Comparison of ENCODE assay signal across 9 cellular contexts in genomic region chr10:30687698-30688213, GRCh38. TPM values are rescaled to one million over a fixed set of nuclear protein-coding genes. Genes with fewer than 3 reads are reported as not detected.
A peak's percentile ranks its signal among the peaks of the same experiment; 100 is the strongest.
DNase-seq lines count a peak whose midpoint lies in the region; FAIRE-seq and TF ChIP-seq lines count a peak whose summit lies in the region.
"Had no signal": no experiment of that assay in that cellular context is flagged by ENCODE, and none has a peak within 500 bp of the region (broad histone marks: within the 10 kb centered on the region; RNA-seq: fewer than 3 reads in every experiment).

No MANE protein-coding gene starts in this region.

- DNase-seq in GM18507 (ENCODE audit: extremely low spot score, insufficient read length, low read depth): peak; percentile 36
- DNase-seq in RKO (ENCODE audit: low spot score): peak; percentile 78
- peak; percentile 63 for DNase-seq in activated T-helper 1 cell treated with anti-CD3 and anti-CD28 coated beads, Interleukin-12 subunit alpha, Interleukin-12 subunit beta, Interleukin-2, Interleukin-4 antibody, amounts not matched to agents 30 ng/mL and 10 ng/mL and 1 ng/mL, durations not matched to agents 14 hours and 24 hours and 36 hours (ENCODE audit: low spot score)
- DNase-seq in fibroblast of peridontal ligament (ENCODE audit: extremely low read depth): peak; percentile 79
- peak; percentile 87 for DNase-seq in neural progenitor cell (ENCODE audit: low spot score)
- peak; percentile 67 for DNase-seq in stomach

- H3K4me1 Mint-ChIP-seq in activated T-helper 1 cell treated with anti-CD3 and anti-CD28 coated beads, Interleukin-12 subunit alpha, Interleukin-12 subunit beta, Interleukin-2, Interleukin-4 antibody, amounts not matched to agents 30 ng/mL and 10 ng/mL and 1 ng/mL, durations not matched to agents 14 hours and 24 hours and 36 hours (ENCODE audit: low read depth): peaks cover 44% of the 10 kb centered on the region
- H3K4me1 Mint-ChIP-seq in neural progenitor cell: peaks cover 7% of the 10 kb centered on the region

- H3K36me3 Mint-ChIP-seq in activated T-helper 1 cell treated with anti-CD3 and anti-CD28 coated beads, Interleukin-12 subunit alpha, Interleukin-12 subunit beta, Interleukin-2, Interleukin-4 antibody, amounts not matched to agents 30 ng/mL and 10 ng/mL and 1 ng/mL, durations not matched to agents 14 hours and 24 hours and 36 hours (ENCODE audit: low read depth): peaks cover 2% of the 10 kb centered on the region
- no peaks in the 10 kb centered on the region for H3K36me3 Mint-ChIP-seq in neural progenitor cell

- TF ChIP-seq RAD21 in Ishikawa (IDR thresholded peaks at IDR 0.05; ENCODE audit: low read depth): peak; percentile 79

- no peaks in the 10 kb centered on the region for H4K20me1 ChIP-seq in neural progenitor cell (ENCODE audit: low read depth)

- no peaks in the 10 kb centered on the region for H3K27me3 ChIP-seq in neural progenitor cell
- peaks cover 0 to 18% (median 0%) of the 10 kb centered on the region in 3 donors for H3K27me3 ChIP-seq in stomach

- H3K9ac ChIP-seq in neural progenitor cell: no peak overlapping the region

- no peak for TF ChIP-seq EP300 in Ishikawa (IDR thresholded peaks at IDR 0.05; ENCODE audit: borderline replicate concordance)
- no peak for TF ChIP-seq EP300 in stomach (IDR thresholded peaks at IDR 0.05)

- H3K9me3 Mint-ChIP-seq in activated T-helper 1 cell treated with anti-CD3 and anti-CD28 coated beads, Interleukin-12 subunit alpha, Interleukin-12 subunit beta, Interleukin-2, Interleukin-4 antibody, amounts not matched to agents 30 ng/mL and 10 ng/mL and 1 ng/mL, durations not matched to agents 14 hours and 24 hours and 36 hours: no peaks in the 10 kb centered on the region
- H3K9me3 Mint-ChIP-seq in neural progenitor cell: no peaks in the 10 kb centered on the region

- intact Hi-C loops in activated T-helper 1 cell treated with anti-CD3 and anti-CD28 coated beads, Interleukin-12 subunit alpha, Interleukin-12 subunit beta, Interleukin-2, Interleukin-4 antibody, amounts not matched to agents 30 ng/mL and 10 ng/mL and 1 ng/mL, durations not matched to agents 14 hours and 24 hours and 36 hours (cut with micrococcal nuclease): loop anchor here (1.0 to 5.0 kb wide), 4 partner anchors 8 to 95 kb away; no protein-coding TSS in a partner anchor
- intact Hi-C loops in stomach (cut with DNase I; ENCODE audit: low total_unique reads): no loop called here

- H3K4me3 ChIP-seq in neural progenitor cell (no peak overlapping the region), stomach (no peak overlapping the region)

- H3K27me3 Mint-ChIP-seq in activated T-helper 1 cell treated with anti-CD3 and anti-CD28 coated beads, Interleukin-12 subunit alpha, Interleukin-12 subunit beta, Interleukin-2, Interleukin-4 antibody, amounts not matched to agents 30 ng/mL and 10 ng/mL and 1 ng/mL, durations not matched to agents 14 hours and 24 hours and 36 hours (ENCODE audit: insufficient read depth): peaks cover 5% of the 10 kb centered on the region
- peaks cover 2% of the 10 kb centered on the region for H3K27me3 Mint-ChIP-seq in neural progenitor cell (ENCODE audit: insufficient read depth, low read depth)

- 1 to 7% (median 4%) methylated on average over 7 of the region's 7 CpGs for WGBS in stomach, 5 donors

- no peak overlapping the region for H3K4me3 Mint-ChIP-seq in activated T-helper 1 cell treated with anti-CD3 and anti-CD28 coated beads, Interleukin-12 subunit alpha, Interleukin-12 subunit beta, Interleukin-2, Interleukin-4 antibody, amounts not matched to agents 30 ng/mL and 10 ng/mL and 1 ng/mL, durations not matched to agents 14 hours and 24 hours and 36 hours
- H3K4me3 Mint-ChIP-seq in neural progenitor cell: no peak overlapping the region

- H3K79me2 ChIP-seq in neural progenitor cell (ENCODE audit: low read depth): no peaks in the 10 kb centered on the region

- TF ChIP-seq POLR2A in stomach (IDR thresholded peaks at IDR 0.05): no peak

- TF ChIP-seq CTCF in 22Rv1 (IDR thresholded peaks at IDR 0.05): peak; percentile 94
- TF ChIP-seq CTCF in neural progenitor cell (IDR thresholded peaks at IDR 0.05): peak; percentile 89
- peak in 5 of 7 experiments; percentile 37 to 85 (median 75) for TF ChIP-seq CTCF in stomach (IDR thresholded peaks at IDR 0.05)

- no peak overlapping the region for H2AFZ ChIP-seq in neural progenitor cell (replicated peaks)

- H3K27ac ChIP-seq in 22Rv1 (no peak overlapping the region), neural progenitor cell (no peak overlapping the region), stomach (no peak overlapping the region)

- peak; percentile 72 for FAIRE-seq in GM18507 (lab: Jason Lieb, UNC)

- no peak overlapping the region for H3K27ac Mint-ChIP-seq in activated T-helper 1 cell treated with anti-CD3 and anti-CD28 coated beads, Interleukin-12 subunit alpha, Interleukin-12 subunit beta, Interleukin-2, Interleukin-4 antibody, amounts not matched to agents 30 ng/mL and 10 ng/mL and 1 ng/mL, durations not matched to agents 14 hours and 24 hours and 36 hours
- H3K27ac Mint-ChIP-seq in neural progenitor cell: no peak overlapping the region

- H3F3A ChIP-seq in neural progenitor cell (ENCODE audit: low read depth): no peaks in the 10 kb centered on the region

- H3K9me3 ChIP-seq in neural progenitor cell (ENCODE audit: low read depth) (no peaks in the 10 kb centered on the region), stomach (no peaks in the 10 kb centered on the region)

- H3K4me1 ChIP-seq in neural progenitor cell (no peaks in the 10 kb centered on the region), stomach (peaks cover 0 to 7% (median 0%) of the 10 kb centered on the region in 4 donors)

- no peak overlapping the region for H3K4me2 ChIP-seq in neural progenitor cell

- H3K36me3 ChIP-seq in neural progenitor cell (no peaks in the 10 kb centered on the region), stomach (no peaks in the 10 kb centered on the region)

TF ChIP-seq in Ishikawa, 13 proteins besides CTCF, POLR2A, EP300 and RAD21:
- TF ChIP-seq YY1 (IDR thresholded peaks at IDR 0.05; ENCODE audit: low read depth): no peak
- TF ChIP-seq TEAD4 (IDR thresholded peaks at IDR 0.05): no peak
- TF ChIP-seq TCF12 (IDR thresholded peaks at IDR 0.05; ENCODE audit: low read depth): no peak
- TF ChIP-seq NFIC (IDR thresholded peaks at IDR 0.05): no peak
- TF ChIP-seq EGR1 (IDR thresholded peaks at IDR 0.05): no peak
- TF ChIP-seq, protein P1, sequence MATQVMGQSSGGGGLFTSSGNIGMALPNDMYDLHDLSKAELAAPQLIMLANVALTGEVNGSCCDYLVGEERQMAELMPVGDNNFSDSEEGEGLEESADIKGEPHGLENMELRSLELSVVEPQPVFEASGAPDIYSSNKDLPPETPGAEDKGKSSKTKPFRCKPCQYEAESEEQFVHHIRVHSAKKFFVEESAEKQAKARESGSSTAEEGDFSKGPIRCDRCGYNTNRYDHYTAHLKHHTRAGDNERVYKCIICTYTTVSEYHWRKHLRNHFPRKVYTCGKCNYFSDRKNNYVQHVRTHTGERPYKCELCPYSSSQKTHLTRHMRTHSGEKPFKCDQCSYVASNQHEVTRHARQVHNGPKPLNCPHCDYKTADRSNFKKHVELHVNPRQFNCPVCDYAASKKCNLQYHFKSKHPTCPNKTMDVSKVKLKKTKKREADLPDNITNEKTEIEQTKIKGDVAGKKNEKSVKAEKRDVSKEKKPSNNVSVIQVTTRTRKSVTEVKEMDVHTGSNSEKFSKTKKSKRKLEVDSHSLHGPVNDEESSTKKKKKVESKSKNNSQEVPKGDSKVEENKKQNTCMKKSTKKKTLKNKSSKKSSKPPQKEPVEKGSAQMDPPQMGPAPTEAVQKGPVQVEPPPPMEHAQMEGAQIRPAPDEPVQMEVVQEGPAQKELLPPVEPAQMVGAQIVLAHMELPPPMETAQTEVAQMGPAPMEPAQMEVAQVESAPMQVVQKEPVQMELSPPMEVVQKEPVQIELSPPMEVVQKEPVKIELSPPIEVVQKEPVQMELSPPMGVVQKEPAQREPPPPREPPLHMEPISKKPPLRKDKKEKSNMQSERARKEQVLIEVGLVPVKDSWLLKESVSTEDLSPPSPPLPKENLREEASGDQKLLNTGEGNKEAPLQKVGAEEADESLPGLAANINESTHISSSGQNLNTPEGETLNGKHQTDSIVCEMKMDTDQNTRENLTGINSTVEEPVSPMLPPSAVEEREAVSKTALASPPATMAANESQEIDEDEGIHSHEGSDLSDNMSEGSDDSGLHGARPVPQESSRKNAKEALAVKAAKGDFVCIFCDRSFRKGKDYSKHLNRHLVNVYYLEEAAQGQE (IDR thresholded peaks at IDR 0.05; ENCODE audit: low read depth): no peak
- no peak for TF ChIP-seq ZBTB7A (IDR thresholded peaks at IDR 0.05; ENCODE audit: low read depth)
- TF ChIP-seq, protein P2, sequence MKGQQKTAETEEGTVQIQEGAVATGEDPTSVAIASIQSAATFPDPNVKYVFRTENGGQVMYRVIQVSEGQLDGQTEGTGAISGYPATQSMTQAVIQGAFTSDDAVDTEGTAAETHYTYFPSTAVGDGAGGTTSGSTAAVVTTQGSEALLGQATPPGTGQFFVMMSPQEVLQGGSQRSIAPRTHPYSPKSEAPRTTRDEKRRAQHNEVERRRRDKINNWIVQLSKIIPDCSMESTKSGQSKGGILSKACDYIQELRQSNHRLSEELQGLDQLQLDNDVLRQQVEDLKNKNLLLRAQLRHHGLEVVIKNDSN (IDR thresholded peaks at IDR 0.05): no peak
- TF ChIP-seq CREB1 (IDR thresholded peaks at IDR 0.05; ENCODE audit: low read depth): no peak
- TF ChIP-seq TAF1 (IDR thresholded peaks at IDR 0.05; ENCODE audit: low read depth): no peak

RNA-seq across cellular contexts. Expression of gene LYZL2, which starts 58.2 kb away (rescaled TPM):
- total RNA-seq in activated T-helper 1 cell treated with anti-CD3 and anti-CD28 coated beads, Interleukin-12 subunit alpha, Interleukin-12 subunit beta, Interleukin-2, Interleukin-4 antibody, amounts not matched to agents 30 ng/mL and 10 ng/mL and 1 ng/mL, durations not matched to agents 14 hours and 24 hours and 36 hours: not detected in 2 replicates
- total RNA-seq in neural progenitor cell (ENCODE audit: low replicate concordance) (not detected in 2 replicates), stomach (not detected)
- not detected for polyA plus RNA-seq in stomach
- polyA plus RNA-seq: thymus had no signal

Comparison
In these comparisons a context has a peak if more than half of its experiments do, and no peak if none do; other contexts are left out.
1. DNase-seq: peak in every context shown above with its lines; median percentile 87 in neural progenitor cell; 79 in fibroblast of peridontal ligament; 78 in RKO; 67 in stomach; 63 in activated T-helper 1 cell treated with anti-CD3 and anti-CD28 coated beads, Interleukin-12 subunit alpha, Interleukin-12 subunit beta, Interleukin-2, Interleukin-4 antibody, amounts not matched to agents 30 ng/mL and 10 ng/mL and 1 ng/mL, durations not matched to agents 14 hours and 24 hours and 36 hours; 36 in GM18507.